Comparison of ENCODE assay signal across 1 cellular context in genomic region chr21:33198346-33199135, GRCh38.
TF ChIP-seq lines count a peak whose summit lies in the region.

No MANE protein-coding gene starts in this region.

TF ChIP-seq in HepG2, 621 proteins besides CTCF, POLR2A, EP300 and RAD21 (continued from another document):
- no peak for TF ChIP-seq YY1 (IDR thresholded peaks at IDR 0.05; ENCODE audit: insufficient read depth, insufficient replicate concordance, low read depth, low read length)
- no peak for TF ChIP-seq TGIF2 (CRISPR knock-in tag; IDR thresholded peaks at IDR 0.05)
- TF ChIP-seq, protein P1, sequence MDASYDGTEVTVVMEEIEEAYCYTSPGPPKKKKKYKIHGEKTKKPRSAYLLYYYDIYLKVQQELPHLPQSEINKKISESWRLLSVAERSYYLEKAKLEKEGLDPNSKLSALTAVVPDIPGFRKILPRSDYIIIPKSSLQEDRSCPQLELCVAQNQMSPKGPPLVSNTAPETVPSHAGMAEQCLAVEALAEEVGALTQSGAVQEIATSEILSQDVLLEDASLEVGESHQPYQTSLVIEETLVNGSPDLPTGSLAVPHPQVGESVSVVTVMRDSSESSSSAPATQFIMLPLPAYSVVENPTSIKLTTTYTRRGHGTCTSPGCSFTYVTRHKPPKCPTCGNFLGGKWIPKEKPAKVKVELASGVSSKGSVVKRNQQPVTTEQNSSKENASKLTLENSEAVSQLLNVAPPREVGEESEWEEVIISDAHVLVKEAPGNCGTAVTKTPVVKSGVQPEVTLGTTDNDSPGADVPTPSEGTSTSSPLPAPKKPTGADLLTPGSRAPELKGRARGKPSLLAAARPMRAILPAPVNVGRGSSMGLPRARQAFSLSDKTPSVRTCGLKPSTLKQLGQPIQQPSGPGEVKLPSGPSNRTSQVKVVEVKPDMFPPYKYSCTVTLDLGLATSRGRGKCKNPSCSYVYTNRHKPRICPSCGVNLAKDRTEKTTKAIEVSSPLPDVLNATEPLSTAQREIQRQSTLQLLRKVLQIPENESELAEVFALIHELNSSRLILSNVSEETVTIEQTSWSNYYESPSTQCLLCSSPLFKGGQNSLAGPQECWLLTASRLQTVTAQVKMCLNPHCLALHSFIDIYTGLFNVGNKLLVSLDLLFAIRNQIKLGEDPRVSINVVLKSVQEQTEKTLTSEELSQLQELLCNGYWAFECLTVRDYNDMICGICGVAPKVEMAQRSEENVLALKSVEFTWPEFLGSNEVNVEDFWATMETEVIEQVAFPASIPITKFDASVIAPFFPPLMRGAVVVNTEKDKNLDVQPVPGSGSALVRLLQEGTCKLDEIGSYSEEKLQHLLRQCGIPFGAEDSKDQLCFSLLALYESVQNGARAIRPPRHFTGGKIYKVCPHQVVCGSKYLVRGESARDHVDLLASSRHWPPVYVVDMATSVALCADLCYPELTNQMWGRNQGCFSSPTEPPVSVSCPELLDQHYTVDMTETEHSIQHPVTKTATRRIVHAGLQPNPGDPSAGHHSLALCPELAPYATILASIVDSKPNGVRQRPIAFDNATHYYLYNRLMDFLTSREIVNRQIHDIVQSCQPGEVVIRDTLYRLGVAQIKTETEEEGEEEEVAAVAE (CRISPR knock-in tag; IDR thresholded peaks at IDR 0.05; ENCODE audit: borderline replicate concordance), result no peak
- no peak for TF ChIP-seq MEIS1 (CRISPR knock-in tag; IDR thresholded peaks at IDR 0.05; ENCODE audit: borderline replicate concordance)
- TF ChIP-seq THAP11 (CRISPR knock-in tag; IDR thresholded peaks at IDR 0.05), result no peak
- TF ChIP-seq NFIC (IDR thresholded peaks at IDR 0.05; ENCODE audit: low read length), result no peak
- TF ChIP-seq ZEB1 (IDR thresholded peaks at IDR 0.05; ENCODE audit: insufficient replicate concordance, low read depth), result no peak
- no peak for TF ChIP-seq ZNF160 (CRISPR knock-in tag; IDR thresholded peaks at IDR 0.05)
- no peak for TF ChIP-seq HES4 (CRISPR knock-in tag; IDR thresholded peaks at IDR 0.05; ENCODE audit: borderline replicate concordance)
- no peak for TF ChIP-seq JUN (CRISPR knock-in tag; IDR thresholded peaks at IDR 0.05)
